ENCODE assay signal across 24 cellular contexts in the genomic region with DNA sequence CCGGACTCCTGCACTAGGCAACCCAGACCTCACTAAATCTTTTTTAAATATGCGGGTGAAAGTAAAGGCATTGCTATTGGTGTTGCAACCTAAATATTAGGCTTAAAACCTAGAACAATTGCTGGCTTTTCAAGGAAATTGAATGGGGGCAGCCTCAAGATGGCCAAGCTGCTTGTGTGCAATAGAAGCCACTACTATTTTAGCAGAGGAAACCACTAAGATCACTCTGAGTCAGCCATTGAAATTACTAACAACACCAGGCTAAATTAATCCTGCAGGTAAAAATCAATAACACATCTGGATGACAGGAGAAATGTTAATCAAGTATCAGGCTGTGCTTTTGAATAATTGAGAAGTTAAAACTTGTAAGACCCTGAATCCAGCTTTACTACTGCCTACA.
"Had no signal": no experiment of that assay in that cellular context is flagged by ENCODE, and none has a peak within 500 bp of the region (broad histone marks: within the 10 kb centered on the region; RNA-seq: fewer than 3 reads in every experiment).

No MANE protein-coding gene starts in this region.

- H3K36me3 Mint-ChIP-seq: mesothelial cell of epicardium; naive B cell; natural killer cell treated with Interleukin-12 subunit alpha and Interleukin-12 subunit beta and Interleukin-15 and Interleukin-18, amount 100 ng/mL, for 72 hours had no signal

- H3K4me1 Mint-ChIP-seq: mesothelial cell of epicardium, naive B cell, neural crest cell had no signal

- H3K9me3 Mint-ChIP-seq: mesothelial cell of epicardium; naive B cell; natural killer cell treated with Interleukin-12 subunit alpha and Interleukin-12 subunit beta and Interleukin-15 and Interleukin-18, amount 100 ng/mL, for 72 hours; neural crest cell; stimulated activated naive B cell treated with anti-CD40 and anti-IgM and Interleukin-4, amounts not matched to agents 10 μg/mL and 1 μg/mL and 100 μg/mL, for 72 hours had no signal

- ATAC-seq: foreskin keratinocyte; gastroesophageal sphincter; heart left ventricle; left cardiac atrium; left lung; mucosa of descending colon; natural killer cell treated with Interleukin-12 subunit alpha and Interleukin-12 subunit beta and Interleukin-15 and Interleukin-18, amount 100 ng/mL, for 72 hours; pancreas; right lobe of liver; stimulated activated naive B cell treated with anti-CD40 and anti-IgM and Interleukin-4, amounts not matched to agents 10 μg/mL and 1 μg/mL and 100 μg/mL, for 72 hours had no signal

- H3K4me3 Mint-ChIP-seq: mesothelial cell of epicardium; naive B cell; natural killer cell treated with Interleukin-12 subunit alpha and Interleukin-12 subunit beta and Interleukin-15 and Interleukin-18, amount 100 ng/mL, for 72 hours; neural crest cell; stimulated activated naive B cell treated with anti-CD40 and anti-IgM and Interleukin-4, amounts not matched to agents 10 μg/mL and 1 μg/mL and 100 μg/mL, for 72 hours had no signal

- H3K27me3 Mint-ChIP-seq: naive B cell; natural killer cell treated with Interleukin-12 subunit alpha and Interleukin-12 subunit beta and Interleukin-15 and Interleukin-18, amount 100 ng/mL, for 72 hours; stimulated activated naive B cell treated with anti-CD40 and anti-IgM and Interleukin-4, amounts not matched to agents 10 μg/mL and 1 μg/mL and 100 μg/mL, for 72 hours had no signal

- DNase-seq: dermis blood vessel endothelial cell; effector memory CD4-positive, alpha-beta T cell; foreskin keratinocyte; heart left ventricle; kidney; left cardiac atrium; left lung; mesenchymal stem cell; mucosa of descending colon; naive B cell; pancreas; right lobe of liver; small intestine; stimulated activated CD4-positive, alpha-beta T cell treated with anti-CD3 and anti-CD28 coated beads, Interleukin-15, amount 100 ng/mL, for 24 hours; stimulated activated CD4-positive, alpha-beta T cell treated with anti-CD3 and anti-CD28 coated beads, Interleukin-2, amount 100 ng/mL, for 48 hours; stimulated activated naive B cell treated with anti-CD40 and anti-IgM and Interleukin-4, amounts not matched to agents 10 μg/mL and 1 μg/mL and 100 μg/mL, for 72 hours; stomach; thyroid gland; trophoblast cell had no signal

- H3K27ac Mint-ChIP-seq: mesothelial cell of epicardium; naive B cell; natural killer cell treated with Interleukin-12 subunit alpha and Interleukin-12 subunit beta and Interleukin-15 and Interleukin-18, amount 100 ng/mL, for 72 hours; stimulated activated naive B cell treated with anti-CD40 and anti-IgM and Interleukin-4, amounts not matched to agents 10 μg/mL and 1 μg/mL and 100 μg/mL, for 72 hours had no signal

- FAIRE-seq: endothelial cell of umbilical vein, kidney, pancreas, small intestine had no signal
